8 cellular contexts compared by ENCODE assay signal in the genomic region with DNA sequence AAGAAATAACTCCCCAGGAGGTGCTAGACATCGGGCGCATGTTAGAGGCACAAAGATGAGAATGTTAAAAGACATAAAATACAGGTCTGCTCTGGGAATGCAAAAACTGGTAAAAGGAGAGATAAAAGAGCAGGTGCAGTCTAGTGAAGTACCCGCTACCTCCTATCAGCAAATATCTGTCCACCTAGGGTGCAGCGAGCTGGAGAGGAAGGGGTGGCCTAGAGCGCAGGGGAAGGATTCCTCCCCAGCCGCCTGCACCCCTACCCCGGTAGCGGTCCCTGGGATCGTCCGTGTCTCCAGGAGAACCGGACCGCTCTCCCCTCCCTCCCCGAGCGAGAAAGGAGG. TPM values are rescaled to one million over a fixed set of nuclear protein-coding genes. Genes with fewer than 3 reads are reported as not detected.
DNase-seq lines count a peak whose midpoint lies in the region; ATAC-seq and TF ChIP-seq lines count a peak whose summit lies in the region.

No MANE protein-coding gene starts in this region.

- H3K4me1 ChIP-seq in mesenchymal stem cell (ENCODE audit: control insufficient read depth, insufficient read depth, low read depth, low read length), result no peaks in the 10 kb centered on the region
- peaks cover 0 to 21% (median 0%) of the 10 kb centered on the region in 4 donors for H3K4me1 ChIP-seq in tibial nerve

- WGBS in mesenchymal stem cell, result 92% methylated on average over 14 of the region's 14 CpGs
- 9 to 12% methylated on average over 14 of the region's 14 CpGs for WGBS in tibial nerve, 2 donors

- H3K27ac Mint-ChIP-seq in activated T-cell treated with anti-CD3 and anti-CD28 coated beads, Interleukin-2, amount 50 U/mL, for 72 hours, result no peak overlapping the region

- ATAC-seq in activated T-cell treated with anti-CD3 and anti-CD28 coated beads, Interleukin-2, amount 50 U/mL, for 72 hours (replicated peaks in 1 of 2), result peak; percentile 47 to 52

- no peak overlapping the region for H2BK12ac ChIP-seq in mesenchymal stem cell (ENCODE audit: low read length in 2 of 2)

- no peak for TF ChIP-seq EP300 in tibial nerve (IDR thresholded peaks at IDR 0.05)

- H3K14ac ChIP-seq in mesenchymal stem cell (ENCODE audit: low read length in 2 of 2), result no peak overlapping the region

- H3K9me3 Mint-ChIP-seq in activated T-cell treated with anti-CD3 and anti-CD28 coated beads, Interleukin-2, amount 50 U/mL, for 72 hours, result peaks cover 7 to 8% of the 10 kb centered on the region in 2 donors

- H3K9ac ChIP-seq in mesenchymal stem cell (ENCODE audit: low read length), result peak overlapping the region; percentile 85

- H2BK120ac ChIP-seq in mesenchymal stem cell (ENCODE audit: low read depth, low read length), result no peak overlapping the region

- H3K9me3 ChIP-seq in mesenchymal stem cell (ENCODE audit: control insufficient read depth, low read length) (peaks cover 5% of the 10 kb centered on the region), tibial nerve (peaks cover 0 to 13% (median 0%) of the 10 kb centered on the region in 4 donors)

- no peak overlapping the region for H4K8ac ChIP-seq in mesenchymal stem cell (ENCODE audit: low read length)

- in situ Hi-C loops in astrocyte of the spinal cord (cut with HindIII; ENCODE audit: low sequenced_read_pairs), result no loop called here

- no peak overlapping the region for H3K4me2 ChIP-seq in mesenchymal stem cell (ENCODE audit: low read length, poor library complexity, severe bottlenecking)

- H3K27me3 ChIP-seq in mesenchymal stem cell (ENCODE audit: control insufficient read depth in 1 of 2, insufficient read depth in 1 of 2, low read length in 2 of 2) (peaks cover 0 to 23% of the 10 kb centered on the region in 2 experiments), tibial nerve (no peaks in the 10 kb centered on the region)

- H2BK15ac ChIP-seq in mesenchymal stem cell (ENCODE audit: low read depth, poor library complexity, severe bottlenecking), result no peak overlapping the region

- H2AK5ac ChIP-seq in mesenchymal stem cell (ENCODE audit: low read length, severe bottlenecking), result no peak overlapping the region

- H3K79me1 ChIP-seq in mesenchymal stem cell (replicated peaks; ENCODE audit: low read length, poor library complexity, severe bottlenecking), result no peaks in the 10 kb centered on the region

- no peak overlapping the region for H3K4ac ChIP-seq in mesenchymal stem cell (ENCODE audit: low read depth in 1 of 2, low read length in 2 of 2)

- H3K36me3 Mint-ChIP-seq in activated T-cell treated with anti-CD3 and anti-CD28 coated beads, Interleukin-2, amount 50 U/mL, for 72 hours (ENCODE audit: insufficient read depth in 2 of 2), result peaks cover 17 to 21% of the 10 kb centered on the region in 2 donors

- H3K4me3 ChIP-seq in astrocyte of the spinal cord (ENCODE audit: low read depth, low read length), result peak overlapping the region; percentile 42
- peak overlapping the region in 1 of 2 experiments; percentile 82 for H3K4me3 ChIP-seq in mesenchymal stem cell (ENCODE audit: insufficient read depth in 1 of 2, low read depth in 1 of 2, low read length in 2 of 2)
- H3K4me3 ChIP-seq in tibial nerve, result peak overlapping the region; percentile 50 to 87 (median 78)

- H4K91ac ChIP-seq in mesenchymal stem cell (ENCODE audit: low read length), result no peak overlapping the region

- no peak for TF ChIP-seq CTCF in astrocyte of the spinal cord (IDR thresholded peaks at IDR 0.05; ENCODE audit: low read depth, low read length)
- TF ChIP-seq CTCF in tibial nerve (IDR thresholded peaks at IDR 0.05), result no peak

- H2AFZ ChIP-seq in mesenchymal stem cell (ENCODE audit: low read depth, low read length), result no peak overlapping the region

- no peak overlapping the region for H3K27ac ChIP-seq in mesenchymal stem cell (ENCODE audit: low read length, poor library complexity, severe bottlenecking)
- peak overlapping the region; percentile 44 to 82 (median 63) for H3K27ac ChIP-seq in tibial nerve

- H3K4me3 Mint-ChIP-seq in activated T-cell treated with anti-CD3 and anti-CD28 coated beads, Interleukin-2, amount 50 U/mL, for 72 hours, result peak overlapping the region; percentile 67 to 71

- no peak overlapping the region for H3K23ac ChIP-seq in mesenchymal stem cell (ENCODE audit: low read length in 2 of 2)

- DNase-seq in activated T-cell treated with anti-CD3 and anti-CD28 coated beads, Interleukin-2, amount 50 U/mL, for 72 hours, result no peak
- no peak for DNase-seq in activated T-cell treated with anti-CD3 and anti-CD28 coated beads, Interleukin-2, amount 50 U/mL, for 1 hour
- peak; percentile 15 for DNase-seq in astrocyte of the spinal cord (ENCODE audit: low read depth, low spot score)
- DNase-seq in mesenchymal stem cell, result no peak
- DNase-seq in tibial nerve (ENCODE audit: low spot score in 2 of 2), result no peak
- no peak for DNase-seq in AG08395 (ENCODE audit: low spot score)
- DNase-seq in HPDE6-E6E7 (ENCODE audit: extremely low spot score), result no peak
- no peak for DNase-seq in SIG-M5 (lab: John Stamatoyannopoulos, UW)

- H3K27me3 Mint-ChIP-seq in activated T-cell treated with anti-CD3 and anti-CD28 coated beads, Interleukin-2, amount 50 U/mL, for 72 hours (ENCODE audit: low read depth), result peaks cover 33% of the 10 kb centered on the region

- no peak overlapping the region for H3K18ac ChIP-seq in mesenchymal stem cell (ENCODE audit: low read depth in 1 of 2, low read length in 2 of 2)

- peaks cover 21% of the 10 kb centered on the region for H3K4me1 Mint-ChIP-seq in activated T-cell treated with anti-CD3 and anti-CD28 coated beads, Interleukin-2, amount 50 U/mL, for 72 hours (ENCODE audit: low read depth)

- H2BK5ac ChIP-seq in mesenchymal stem cell (ENCODE audit: low read depth, low read length, poor library complexity, severe bottlenecking), result no peak overlapping the region

- TF ChIP-seq POLR2A in tibial nerve (IDR thresholded peaks at IDR 0.05), result no peak

- peaks cover 0 to 10% of the 10 kb centered on the region in 2 experiments for H3K36me3 ChIP-seq in mesenchymal stem cell (ENCODE audit: control insufficient read depth in 1 of 2, insufficient read depth in 2 of 2, low read depth in 1 of 2, low read length in 2 of 2)
- H3K36me3 ChIP-seq in tibial nerve, result peaks cover 0 to 31% (median 0%) of the 10 kb centered on the region in 3 donors

RNA-seq across cellular contexts. Expression of a gene that starts 0.2 kb away (rescaled TPM):
- total RNA-seq in activated T-cell treated with anti-CD3 and anti-CD28 coated beads, Interleukin-2, amount 50 U/mL, for 72 hours, result 1 to 10 TPM; 3.8 to 5.0 TPM
- not detected for polyA plus RNA-seq in mesenchymal stem cell (2013, experiment 1 of 2)
- not detected for polyA plus RNA-seq in mesenchymal stem cell (2013, experiment 2 of 2)
- 10 to 100 TPM in 3 of 4 donors, 1 to 10 TPM in 1; 9.0 to 20.0 (median 16.7) TPM for total RNA-seq in tibial nerve

RNA-seq across cellular contexts. Expression of a gene that starts 30.0 kb away (rescaled TPM):
- total RNA-seq in activated T-cell treated with anti-CD3 and anti-CD28 coated beads, Interleukin-2, amount 50 U/mL, for 72 hours, result not detected
- polyA plus RNA-seq in mesenchymal stem cell (2013, experiment 1 of 2), result not detected
- not detected for polyA plus RNA-seq in mesenchymal stem cell (2013, experiment 2 of 2)
- not detected for total RNA-seq in tibial nerve
